In genomic region chr14:68607081-68607851, GRCh38 we compare ENCODE assay signal across 8 cellular contexts.
DNase-seq lines count a peak whose midpoint lies in the region; TF ChIP-seq lines count a peak whose summit lies in the region.

No MANE protein-coding gene starts in this region.

- no peak for TF ChIP-seq POLR2A in tibial nerve (IDR thresholded peaks at IDR 0.05)

- H3K27ac ChIP-seq in cingulate gyrus (ENCODE audit: low read depth, low read length) (peak overlapping the region; percentile 2), mesodermal cell (ENCODE audit: low read depth, low read length, severe bottlenecking) (peak overlapping the region; percentile 85), tibial nerve (peak overlapping the region; percentile 28 to 83 (median 78))

- no peaks in the 10 kb centered on the region for H3K27me3 ChIP-seq in tibial nerve

- no peak overlapping the region for H3K4me3 Mint-ChIP-seq in T-helper 1 cell treated with Interleukin-12 subunit alpha and Interleukin-12 subunit beta and Interleukin-4 antibody, amounts not matched to agents 30 μg/mL and 1 μg/mL, for 36 hours

- no peak overlapping the region for H3K4me3 ChIP-seq in mesodermal cell (ENCODE audit: extremely low read depth, insufficient read depth, low read length, poor library complexity, severe bottlenecking)
- H3K4me3 ChIP-seq in tibial nerve, result no peak overlapping the region

- H3K9me3 Mint-ChIP-seq in T-helper 1 cell treated with Interleukin-12 subunit alpha and Interleukin-12 subunit beta and Interleukin-4 antibody, amounts not matched to agents 30 μg/mL and 1 μg/mL, for 36 hours, result peaks cover 9% of the 10 kb centered on the region

- TF ChIP-seq EP300 in tibial nerve (IDR thresholded peaks at IDR 0.05), result no peak

- H3K9me3 ChIP-seq in mesodermal cell (ENCODE audit: control insufficient read depth, low read length) (peaks cover 18% of the 10 kb centered on the region), tibial nerve (no peaks in the 10 kb centered on the region)

- no peaks in the 10 kb centered on the region for H3K36me3 ChIP-seq in mesodermal cell (ENCODE audit: control insufficient read depth, insufficient read depth, low read length)
- H3K36me3 ChIP-seq in tibial nerve, result no peaks in the 10 kb centered on the region

- H3K4me1 ChIP-seq in mesodermal cell (ENCODE audit: control insufficient read depth, insufficient read depth, low read length, poor library complexity, severe bottlenecking) (peaks cover 40% of the 10 kb centered on the region), tibial nerve (peaks cover 0 to 46% (median 18%) of the 10 kb centered on the region in 4 donors)

- no peak for DNase-seq in T-helper 1 cell
- DNase-seq in tibial nerve (ENCODE audit: low spot score in 2 of 2), result no peak
- DNase-seq in medulla oblongata (ENCODE audit: extremely low spot score), result no peak
- DNase-seq in NCI-H2107 treated with DMSO at 0.1 percent for 48 hours (lab: John Stamatoyannopoulos, UW; ENCODE audit: unreplicated experiment), result no peak
- DNase-seq in NCI-H748 treated with DMSO at 0.1 percent for 48 hours (lab: John Stamatoyannopoulos, UW), result no peak

- WGBS in mesodermal cell (ENCODE audit: insufficient coverage in 2 of 2), 2 experiments, result 37 to 46% methylated on average over 11 to 15 of the region's 16 CpGs
- WGBS in tibial nerve, 2 donors, result 42 to 46% methylated on average over 16 of the region's 16 CpGs

- TF ChIP-seq CTCF in tibial nerve (IDR thresholded peaks at IDR 0.05), result no peak

- peak overlapping the region; percentile 64 for H3K27ac Mint-ChIP-seq in T-helper 1 cell treated with Interleukin-12 subunit alpha and Interleukin-12 subunit beta and Interleukin-4 antibody, amounts not matched to agents 30 μg/mL and 1 μg/mL, for 36 hours

- H3K36me3 Mint-ChIP-seq in T-helper 1 cell treated with Interleukin-12 subunit alpha and Interleukin-12 subunit beta and Interleukin-4 antibody, amounts not matched to agents 30 μg/mL and 1 μg/mL, for 36 hours (ENCODE audit: low read depth), result no peaks in the 10 kb centered on the region

- peaks cover 3% of the 10 kb centered on the region for H3K4me1 Mint-ChIP-seq in T-helper 1 cell treated with Interleukin-12 subunit alpha and Interleukin-12 subunit beta and Interleukin-4 antibody, amounts not matched to agents 30 μg/mL and 1 μg/mL, for 36 hours (ENCODE audit: low read depth)

- no peaks in the 10 kb centered on the region for H3K27me3 Mint-ChIP-seq in T-helper 1 cell treated with Interleukin-12 subunit alpha and Interleukin-12 subunit beta and Interleukin-4 antibody, amounts not matched to agents 30 μg/mL and 1 μg/mL, for 36 hours (ENCODE audit: low read depth)

Comparison
In these comparisons a context has a peak if more than half of its experiments do, and no peak if none do; other contexts are left out.
1. H3K27ac ChIP-seq: peak in every context shown above with its lines; median percentile 85 in mesodermal cell; 78 in tibial nerve; 2 in cingulate gyrus.